Comparison of ENCODE assay signal across 8 cellular contexts in genomic region chr11:66727883-66728759, GRCh38. TPM values are rescaled to one million over a fixed set of nuclear protein-coding genes. Genes with fewer than 3 reads are reported as not detected.
DNase-seq lines count a peak whose midpoint lies in the region; ATAC-seq and TF ChIP-seq lines count a peak whose summit lies in the region.

No MANE protein-coding gene starts in this region.

- H3K9ac ChIP-seq in Loucy (ENCODE audit: low read depth, low read length, poor library complexity, severe bottlenecking) = peak overlapping the region; percentile 61
- peak overlapping the region; percentile 91 for H3K9ac ChIP-seq in mesendoderm (ENCODE audit: low read length)

- H2AK5ac ChIP-seq in mesendoderm (ENCODE audit: low read length) = no peak overlapping the region

- H3K27me3 ChIP-seq in Loucy (ENCODE audit: insufficient read depth, low read length, poor library complexity, severe bottlenecking) (no peaks in the 10 kb centered on the region), mesendoderm (ENCODE audit: insufficient read depth, low read length, poor library complexity) (no peaks in the 10 kb centered on the region)

- H3K4me1 ChIP-seq in Loucy (ENCODE audit: insufficient read depth, low read length, poor library complexity, severe bottlenecking) (peaks cover 49% of the 10 kb centered on the region), mesendoderm (ENCODE audit: control insufficient read depth, low read depth, low read length) (no peaks in the 10 kb centered on the region)

- no peak overlapping the region for H2BK5ac ChIP-seq in mesendoderm (ENCODE audit: low read length)

- no peaks in the 10 kb centered on the region for H3K9me3 ChIP-seq in Loucy (ENCODE audit: insufficient read depth, low read depth, low read length)

- H2AFZ ChIP-seq in Loucy (ENCODE audit: low read length) = peak overlapping the region; percentile 82

- peak overlapping the region; percentile 82 for H3K56ac ChIP-seq in mesendoderm (ENCODE audit: low read length)

- H3K4me3 ChIP-seq in Loucy (ENCODE audit: low read length, poor library complexity, severe bottlenecking) (peak overlapping the region; percentile 80), cardiac fibroblast (replicated peaks in 1 of 2; ENCODE audit: low read depth in 2 of 2, low read length in 2 of 2) (peak overlapping the region; percentile 21 to 41), mesendoderm (ENCODE audit: low read length) (peak overlapping the region; percentile 75)

- H3K79me2 ChIP-seq in Loucy (ENCODE audit: insufficient read depth, low read length) (peaks cover 5% of the 10 kb centered on the region; the same call in 1 of the 2 replicates), mesendoderm (ENCODE audit: control insufficient read depth, insufficient read depth, low read length) (peaks cover 4% of the 10 kb centered on the region)

- peaks cover 12% of the 10 kb centered on the region; the same call in 1 of the 2 replicates for H3F3A ChIP-seq in Loucy (ENCODE audit: low read depth)

- H3K23ac ChIP-seq in mesendoderm (ENCODE audit: low read length) = no peak overlapping the region

- no peak overlapping the region for H4K8ac ChIP-seq in mesendoderm (ENCODE audit: low read depth, low read length)

- H3K4me2 ChIP-seq in Loucy (ENCODE audit: low read depth, low read length, poor library complexity, severe bottlenecking) (peak overlapping the region; percentile 95), mesendoderm (ENCODE audit: low read length) (peak overlapping the region; percentile 53)

- DNase-seq in Daoy (ENCODE audit: low read depth) (peak; percentile 29), cardiac fibroblast (ENCODE audit: low read depth in 2 of 2) (no peak), mesendoderm (peak; percentile 31), SIG-M5 treated with dmso at 0.1 percent for 504 hours (lab: John Stamatoyannopoulos, UW; ENCODE audit: unreplicated experiment) (no peak), SW480 (ENCODE audit: low spot score) (no peak), hepatic stellate cell (ENCODE audit: low spot score) (no peak)

- no peak overlapping the region for H4K5ac ChIP-seq in mesendoderm (ENCODE audit: low read length)

- peak overlapping the region; percentile 79 for H3K18ac ChIP-seq in mesendoderm (ENCODE audit: low read length)

- H3K27ac ChIP-seq in mesendoderm (ENCODE audit: low read depth, low read length) = no peak overlapping the region

- H4K20me1 ChIP-seq in Loucy (ENCODE audit: insufficient read depth, low read length, poor library complexity, severe bottlenecking) = no peaks in the 10 kb centered on the region

- H3K9me2 ChIP-seq in Loucy (replicated peaks; ENCODE audit: low read depth, low read length) = no peaks in the 10 kb centered on the region

- no peak for TF ChIP-seq CTCF in Loucy (conservative IDR thresholded peaks at IDR 0.05; ENCODE audit: low read length)
- TF ChIP-seq CTCF in cardiac fibroblast (IDR thresholded peaks at IDR 0.05; ENCODE audit: low read depth, low read length) = no peak

- no CpG with 5 or more reads among the region's 128 CpGs for WGBS in mesendoderm (ENCODE audit: extremely low coverage, insufficient coverage, low lambda C conversion rate)

- no peak overlapping the region for H2BK15ac ChIP-seq in mesendoderm (replicated peaks; ENCODE audit: low read depth)

- peaks cover 7% of the 10 kb centered on the region for H3K79me1 ChIP-seq in mesendoderm (ENCODE audit: low read length)

- H3K36me3 ChIP-seq in Loucy (ENCODE audit: insufficient read depth, low read length) (no peaks in the 10 kb centered on the region), mesendoderm (ENCODE audit: control insufficient read depth, insufficient read depth, low read length) (no peaks in the 10 kb centered on the region)

- H3K4ac ChIP-seq in mesendoderm (ENCODE audit: low read depth, low read length) = peak overlapping the region; percentile 91

- no peak for ATAC-seq in GM18519 (IDR thresholded peaks at IDR 0.05; ENCODE audit: low FRiP score, unreplicated experiment)

- peak overlapping the region; percentile 4 for H2BK120ac ChIP-seq in mesendoderm (ENCODE audit: low read depth, low read length)

RNA-seq across cellular contexts. Expression of gene SPTBN2, which starts 0.9 kb away (rescaled TPM):
- total RNA-seq in Daoy (2014; rRNA removed; shearing (Covaris generic)) = 28.5 and 37.1 TPM in 2 replicates
- 14.9 TPM for polyA plus RNA-seq in mesendoderm (2013, experiment 1 of 2)
- 15.9 TPM for polyA plus RNA-seq in mesendoderm (2013, experiment 2 of 2)

RNA-seq across cellular contexts. Expression of gene RBM4B, which starts 50.4 kb away (rescaled TPM):
- 12.7 and 12.9 TPM in 2 replicates for total RNA-seq in Daoy (2014; rRNA removed; shearing (Covaris generic))
- 20.5 TPM for polyA plus RNA-seq in mesendoderm (2013, experiment 1 of 2)
- polyA plus RNA-seq in mesendoderm (2013, experiment 2 of 2) = 19.3 TPM

Comparison
In these comparisons a context has a peak if more than half of its experiments do, and no peak if none do; other contexts are left out.
1. DNase-seq: peak in Daoy (single experiment) and mesendoderm (single experiment); none in cardiac fibroblast (0 of 2), SIG-M5 treated with dmso at 0.1 percent for 504 hours (single experiment), SW480 (single experiment) and hepatic stellate cell (single experiment).
2. Peak in every context shown above with its lines, with median percentiles within 50 percentile points of each other: H3K4me3 ChIP-seq.